ENCODE assay signal across 7 cellular contexts in the genomic region with DNA sequence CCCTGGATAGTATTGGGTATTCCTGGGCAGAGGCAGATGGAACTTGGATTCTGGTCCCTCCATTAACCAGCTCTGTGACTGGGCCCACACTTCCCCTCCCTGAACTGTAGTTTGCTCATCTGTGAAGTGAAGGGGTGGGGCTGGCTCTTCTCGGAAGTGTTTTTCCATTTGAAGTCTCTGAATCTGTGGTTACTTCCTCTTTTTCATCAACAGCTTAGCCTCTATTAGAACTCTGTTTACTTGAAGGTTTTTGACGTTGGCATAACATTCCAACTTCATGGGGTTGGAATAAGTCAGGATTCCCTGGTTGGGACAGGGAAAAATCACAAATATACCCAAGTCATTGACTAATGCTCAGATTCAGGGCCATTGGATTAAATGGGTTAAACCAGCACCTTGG. TPM values are rescaled to one million over a fixed set of nuclear protein-coding genes. Genes with fewer than 3 reads are reported as not detected.
DNase-seq lines count a peak whose midpoint lies in the region; ATAC-seq and TF ChIP-seq lines count a peak whose summit lies in the region.

No MANE protein-coding gene starts in this region.

- peak overlapping the region; percentile 97 for H3K27ac Mint-ChIP-seq in activated B cell treated with CpG ODN at 0.5 μM for 24 hours

- CTCF ChIA-PET in activated B cell treated with CpG ODN at 0.5 μM for 24 hours (lab: Charles Lee), result interaction anchor here (1.4 to 3.4 kb wide), 8 partner anchors 11 to 132 kb away, joined by 4 to 24 read pairs (median 10); no protein-coding TSS in a partner anchor

- POLR2A ChIA-PET in activated B cell treated with CpG ODN at 0.5 μM for 24 hours (lab: Charles Lee), result interaction anchor here (0.9 to 3.1 kb wide), 11 partner anchors 8 to 190 kb away, joined by 3 to 16 read pairs (median 5); partner anchors contain the start of gene MRPS14

- H3K9me3 Mint-ChIP-seq in activated B cell treated with CpG ODN at 0.5 μM for 24 hours, result no peaks in the 10 kb centered on the region

- H3K4me3 Mint-ChIP-seq in activated B cell treated with CpG ODN at 0.5 μM for 24 hours, result peak overlapping the region; percentile 99

- H3K4me1 Mint-ChIP-seq in activated B cell treated with CpG ODN at 0.5 μM for 24 hours, result peaks cover 93% of the 10 kb centered on the region

- TF ChIP-seq CTCF in activated B cell treated with CpG ODN at 0.5 μM for 24 hours (IDR thresholded peaks at IDR 0.05), result no peak

- DNase-seq in activated B cell treated with CpG ODN at 0.5 μM for 24 hours, result peak; percentile 40
- peak; percentile 48 to 55 for DNase-seq in left colon
- no peak for DNase-seq in NCI-H1105 (lab: John Stamatoyannopoulos, UW)
- no peak for DNase-seq in NCI-H1436 (lab: John Stamatoyannopoulos, UW)
- no peak for DNase-seq in H4 (ENCODE audit: low spot score)

- intact Hi-C loops in activated B cell treated with CpG ODN at 0.5 μM for 24 hours (cut with micrococcal nuclease) (loop anchor here (1.0 to 2.0 kb wide), 4 partner anchors 9 to 130 kb away; no protein-coding TSS in a partner anchor), left colon (cut with DNase I, micrococcal nuclease) (no loop called here)

- H3K36me3 Mint-ChIP-seq in activated B cell treated with CpG ODN at 0.5 μM for 24 hours (ENCODE audit: low read depth), result peaks cover 61% of the 10 kb centered on the region

- no peaks in the 10 kb centered on the region for H3K27me3 Mint-ChIP-seq in activated B cell treated with CpG ODN at 0.5 μM for 24 hours

- ATAC-seq in GM19395 (IDR thresholded peaks at IDR 0.05; ENCODE audit: unreplicated experiment), result peak; percentile 73
- peak; percentile 73 for ATAC-seq in HG03159 (IDR thresholded peaks at IDR 0.05; ENCODE audit: unreplicated experiment)
- peak; percentile 75 for ATAC-seq in activated B cell treated with CpG ODN at 0.5 μM for 24 hours (ENCODE audit: low read depth)
- ATAC-seq in left colon, result no peak

RNA-seq across cellular contexts. Expression of gene KIAA0040, which starts 3.6 kb away (rescaled TPM):
- total RNA-seq in activated B cell treated with CpG ODN at 0.5 μM for 24 hours, result 55.5 and 57.2 TPM in 2 replicates
- 10 to 100 TPM; 14.8 to 14.9 TPM for total RNA-seq in left colon
- 2.3 and 5.8 TPM in 2 replicates for total RNA-seq in H4 (2014; rRNA removed; shearing (Covaris generic))

Comparison
In these comparisons a context has a peak if more than half of its experiments do, and no peak if none do; other contexts are left out.
1. DNase-seq: peak in activated B cell treated with CpG ODN at 0.5 μM for 24 hours (single experiment) and left colon (2 of 2); none in NCI-H1105 (single experiment), NCI-H1436 (single experiment) and H4 (single experiment).